ENCODE assay signal across 38 cellular contexts in genomic region chr19:10392120-10392519, GRCh38. TPM values are rescaled to one million over a fixed set of nuclear protein-coding genes. Genes with fewer than 3 reads are reported as not detected.
"Had no signal": no experiment of that assay in that cellular context is flagged by ENCODE, and none has a peak within 500 bp of the region (broad histone marks: within the 10 kb centered on the region; RNA-seq: fewer than 3 reads in every experiment).

No MANE protein-coding gene starts in this region.

- H3K9me3 ChIP-seq: ascending aorta, body of pancreas, breast epithelium, Peyer's patch had no signal

- H3K4me1 ChIP-seq: ascending aorta, body of pancreas, breast epithelium had no signal

- H3K27ac Mint-ChIP-seq: activated B cell treated with CpG ODN at 0.5 μM for 24 hours; activated CD4-positive, alpha-beta memory T cell treated with anti-CD3 and anti-CD28 coated beads for 36 hours; activated T-cell treated with anti-CD3 and anti-CD28 coated beads, Interleukin-2, amount 50 U/mL, for 72 hours; activated T-helper 17 cell treated with anti-CD3 and anti-CD28 coated beads, Interleukin-2, amount 50 U/mL, for 72 hours had no signal

- ATAC-seq: activated T-cell treated with anti-CD3 and anti-CD28 coated beads, Interleukin-2, amount 50 U/mL, for 72 hours; activated T-helper 17 cell treated with anti-CD3 and anti-CD28 coated beads, Interleukin-2, amount 50 U/mL, for 72 hours; body of pancreas; PC-3; Right ventricle myocardium inferior had no signal

- H3K4me3 Mint-ChIP-seq: activated B cell treated with CpG ODN at 0.5 μM for 24 hours; activated CD4-positive, alpha-beta memory T cell treated with anti-CD3 and anti-CD28 coated beads for 36 hours; activated naive CD8-positive, alpha-beta T cell treated with anti-CD3 and anti-CD28 coated beads, Interleukin-2, amount 10 ng/mL, durations not matched to agents 7 days and 5 days; activated T-cell treated with anti-CD3 and anti-CD28 coated beads, Interleukin-2, amount 50 U/mL, for 72 hours; activated T-helper 17 cell treated with anti-CD3 and anti-CD28 coated beads, Interleukin-2, amount 50 U/mL, for 72 hours had no signal

- DNase-seq: activated B cell treated with CpG ODN at 0.5 μM for 24 hours; activated CD4-positive, alpha-beta memory T cell treated with anti-CD3 and anti-CD28 coated beads for 36 hours; activated CD4-positive, alpha-beta T cell treated with anti-CD3 and anti-CD28 coated beads for 4 hours; activated CD4-positive, alpha-beta T cell treated with anti-CD3 and anti-CD28 coated beads, Interleukin-2, amount 50 U/mL, for 1 hour; activated CD4-positive, CD25-positive, alpha-beta regulatory T cell treated with anti-CD3 and anti-CD28 coated beads, Interleukin-2, amount 50 U/mL, for 72 hours; activated CD8-positive, alpha-beta memory T cell treated with anti-CD3 and anti-CD28 coated beads, Interleukin-2, amount 50 U/mL, for 4 hours; activated effector memory CD4-positive, alpha-beta T cell treated with anti-CD3 and anti-CD28 coated beads, Interleukin-2, amount 50 U/mL, for 16 hours; activated naive CD4-positive, alpha-beta T cell; activated naive CD4-positive, alpha-beta T cell treated with anti-CD3 and anti-CD28 coated beads, Interleukin-2, amount 50 U/mL, for 16 hours; activated naive CD8-positive, alpha-beta T cell treated with anti-CD3 and anti-CD28 coated beads, Interleukin-2, amount 10 ng/mL, durations not matched to agents 7 days and 5 days; activated T-cell treated with anti-CD3 and anti-CD28 coated beads for 4 hours; activated T-cell treated with anti-CD3 and anti-CD28 coated beads, Interleukin-2, amount 50 U/mL, for 72 hours; amygdala; body of pancreas; NCI-H1092 treated with DMSO at 0.1 percent for 48 hours; NCI-H1417; NCI-H146; NCI-H187; NCI-H2029 treated with DMSO at 0.1 percent for 48 hours; NCI-H2107; NCI-H2171; NCI-H510A; NCI-H526; NCI-H748 treated with DMSO at 0.1 percent for 48 hours; NK-92 treated with Interleukin-12 subunit alpha and Interleukin-12 subunit beta, amount 100 ng/mL, for 24 hours; PC-3; Peyer's patch; SIG-M5; SW 1271; T-helper 1 cell; T-helper 2 cell; T-helper 9 cell had no signal

- H3K9me3 Mint-ChIP-seq: activated B cell treated with CpG ODN at 0.5 μM for 24 hours; activated CD4-positive, alpha-beta memory T cell treated with anti-CD3 and anti-CD28 coated beads for 36 hours; activated naive CD8-positive, alpha-beta T cell treated with anti-CD3 and anti-CD28 coated beads, Interleukin-2, amount 10 ng/mL, durations not matched to agents 7 days and 5 days; activated T-cell treated with anti-CD3 and anti-CD28 coated beads, Interleukin-2, amount 50 U/mL, for 72 hours; activated T-helper 17 cell treated with anti-CD3 and anti-CD28 coated beads, Interleukin-2, amount 50 U/mL, for 72 hours had no signal

- H3K27me3 Mint-ChIP-seq: activated B cell treated with CpG ODN at 0.5 μM for 24 hours; activated CD4-positive, alpha-beta memory T cell treated with anti-CD3 and anti-CD28 coated beads for 36 hours; activated naive CD8-positive, alpha-beta T cell treated with anti-CD3 and anti-CD28 coated beads, Interleukin-2, amount 10 ng/mL, durations not matched to agents 7 days and 5 days; activated T-helper 17 cell treated with anti-CD3 and anti-CD28 coated beads, Interleukin-2, amount 50 U/mL, for 72 hours had no signal

- H3K27ac ChIP-seq: ascending aorta, body of pancreas, breast epithelium, Peyer's patch, VCaP had no signal

- H3K27me3 ChIP-seq: ascending aorta, body of pancreas, breast epithelium, Peyer's patch had no signal

- H3K4me3 ChIP-seq: ascending aorta, body of pancreas, breast epithelium, Peyer's patch had no signal

RNA-seq across cellular contexts. Expression of gene ICAM3, which starts 52.7 kb away (rescaled TPM):
- total RNA-seq: M059J had no signal
